In genomic region chr6:6738108-6738507, GRCh38 we compare ENCODE assay signal across 25 cellular contexts.
"Had no signal": no experiment of that assay in that cellular context is flagged by ENCODE, and none has a peak within 500 bp of the region (broad histone marks: within the 10 kb centered on the region; RNA-seq: fewer than 3 reads in every experiment).

No MANE protein-coding gene starts in this region.

- H3K4me3 ChIP-seq: mucosa of descending colon, prostate gland, smooth muscle cell, thyroid gland had no signal

- ATAC-seq: effector memory CD8-positive, alpha-beta T cell; gastroesophageal sphincter; mucosa of descending colon; natural killer cell treated with Interleukin-12 subunit alpha and Interleukin-12 subunit beta and Interleukin-15 and Interleukin-18, amount 100 ng/mL, for 72 hours; stimulated activated naive CD8-positive, alpha-beta T cell treated with anti-CD3 and anti-CD28 coated beads, Interleukin-15, amount 100 ng/mL, for 72 hours had no signal

- H3K9me3 ChIP-seq: esophagus squamous epithelium, gastroesophageal sphincter, mucosa of descending colon, prostate gland, thyroid gland, vagina had no signal

- H3K4me1 ChIP-seq: gastroesophageal sphincter, prostate gland had no signal

- H3K36me3 ChIP-seq: esophagus squamous epithelium, gastroesophageal sphincter, prostate gland, thyroid gland, vagina had no signal

- DNase-seq: effector memory CD8-positive, alpha-beta T cell; esophagus squamous epithelium; hypothalamus; immature natural killer cell; islet precursor cell; kidney glomerular epithelial cell; mesenchymal stem cell; mucosa of descending colon; naive B cell; nucleus accumbens; stimulated activated CD4-positive, alpha-beta T cell treated with anti-CD3 and anti-CD28 coated beads, Interleukin-12 subunit alpha, Interleukin-12 subunit beta, amount 100 ng/mL, for 4 hours; stimulated activated CD4-positive, alpha-beta T cell treated with anti-CD3 and anti-CD28 coated beads, Interleukin-1b, Interleukin-23, amount 100 ng/mL, for 48 hours; stimulated activated CD4-positive, alpha-beta T cell treated with anti-CD3 and anti-CD28 coated beads, Interleukin-4, amount 100 ng/mL, for 1 hour; stimulated activated CD8-positive, alpha-beta memory T cell treated with anti-CD3 and anti-CD28 coated beads, Interleukin-4, amount 100 ng/mL, for 48 hours; stimulated activated naive CD4-positive, alpha-beta T cell; stimulated activated naive CD8-positive, alpha-beta T cell treated with anti-CD3 and anti-CD28 coated beads, Interleukin-15, amount 100 ng/mL, for 72 hours; thyroid gland; trophoblast cell had no signal

- H3K36me3 Mint-ChIP-seq: immature natural killer cell; mesothelial cell of epicardium; naive B cell; natural killer cell treated with Interleukin-12 subunit alpha and Interleukin-12 subunit beta and Interleukin-15 and Interleukin-18, amount 100 ng/mL, for 72 hours had no signal

- H3K9me3 Mint-ChIP-seq: effector memory CD8-positive, alpha-beta T cell; mesothelial cell of epicardium; naive B cell; natural killer cell treated with Interleukin-12 subunit alpha and Interleukin-12 subunit beta and Interleukin-15 and Interleukin-18, amount 100 ng/mL, for 72 hours; stimulated activated naive CD8-positive, alpha-beta T cell treated with anti-CD3 and anti-CD28 coated beads, Interleukin-15, amount 100 ng/mL, for 72 hours had no signal

- H3K4me3 Mint-ChIP-seq: effector memory CD8-positive, alpha-beta T cell; natural killer cell treated with Interleukin-12 subunit alpha and Interleukin-12 subunit beta and Interleukin-15 and Interleukin-18, amount 100 ng/mL, for 72 hours; stimulated activated naive CD8-positive, alpha-beta T cell treated with anti-CD3 and anti-CD28 coated beads, Interleukin-15, amount 100 ng/mL, for 72 hours had no signal

- H3K27ac ChIP-seq: coronary artery, esophagus squamous epithelium, gastroesophageal sphincter, prostate gland had no signal

- H3K27ac Mint-ChIP-seq: effector memory CD8-positive, alpha-beta T cell; immature natural killer cell; mesothelial cell of epicardium; natural killer cell treated with Interleukin-12 subunit alpha and Interleukin-12 subunit beta and Interleukin-15 and Interleukin-18, amount 100 ng/mL, for 72 hours had no signal

- H3K27me3 ChIP-seq: thyroid gland, vagina had no signal

- H3K4me1 Mint-ChIP-seq: immature natural killer cell; stimulated activated naive CD8-positive, alpha-beta T cell treated with anti-CD3 and anti-CD28 coated beads, Interleukin-15, amount 100 ng/mL, for 72 hours had no signal
